In the genomic region with DNA sequence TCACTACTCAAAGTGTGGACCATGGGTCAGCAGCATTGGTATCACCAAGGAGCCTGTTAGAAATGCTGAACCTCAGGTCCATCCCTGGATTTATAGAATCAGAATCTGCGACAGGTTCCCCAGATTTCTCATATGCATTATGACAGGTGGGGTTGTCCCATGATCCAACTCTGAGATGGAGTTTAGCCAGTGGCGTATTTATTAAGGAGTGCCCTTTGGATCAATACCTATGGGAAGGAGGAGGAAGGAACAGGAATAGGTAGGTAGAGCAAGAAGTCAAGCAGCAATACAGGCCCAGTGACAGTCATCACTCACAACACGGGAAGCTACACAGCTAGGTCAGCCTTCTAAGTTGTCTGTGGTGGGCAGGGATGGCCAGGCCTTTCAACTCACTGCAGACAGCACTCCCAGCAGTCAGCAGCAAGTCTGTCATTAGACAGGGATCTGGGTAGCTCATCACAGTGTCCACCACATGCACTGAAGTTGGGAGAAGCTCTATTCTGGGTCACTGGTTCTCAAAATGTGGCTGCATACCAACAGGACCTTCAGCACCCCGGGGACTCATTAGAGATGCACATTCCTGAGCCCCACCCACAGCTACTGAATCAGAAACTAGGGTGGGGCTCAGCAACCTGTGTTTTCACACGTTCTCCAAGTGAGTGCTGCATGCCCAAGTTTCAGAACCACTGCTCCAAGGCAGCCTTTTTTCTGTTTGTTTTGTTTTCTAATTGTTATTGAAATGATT, we compare ENCODE assay signal across 19 cellular contexts.
DNase-seq lines count a peak whose midpoint lies in the region; ATAC-seq, FAIRE-seq and TF ChIP-seq lines count a peak whose summit lies in the region.
"Had no signal": no experiment of that assay in that cellular context is flagged by ENCODE, and none has a peak within 500 bp of the region (broad histone marks: within the 10 kb centered on the region; RNA-seq: fewer than 3 reads in every experiment).

No MANE protein-coding gene starts in this region.

- H3K9me3 ChIP-seq in neural cell (ENCODE audit: low read length), result peaks cover 8% of the 10 kb centered on the region
- H3K9me3 ChIP-seq in OCI-LY7 (ENCODE audit: low read length), result peaks cover 6% of the 10 kb centered on the region; the same call in 1 of the 2 replicates
- H3K9me3 ChIP-seq: lower lobe of right lung, pancreas had no signal

- H3K4me1 ChIP-seq in OCI-LY7 (ENCODE audit: insufficient read depth, low read length, poor library complexity, severe bottlenecking), result no peaks in the 10 kb centered on the region
- H3K4me1 ChIP-seq: lower lobe of right lung, pancreas had no signal

- peak overlapping the region; percentile 92 for H3K9ac ChIP-seq in neural cell (ENCODE audit: low read length)

- no TSS peak for BruUV-seq in OCI-LY7 (replicated peaks; lab: Mats Ljungman, UMichigan)

- no peaks in the 10 kb centered on the region for H3K27me3 ChIP-seq in neural cell (ENCODE audit: insufficient read depth, low read depth, low read length)
- H3K27me3 ChIP-seq: pancreas had no signal

- no peak for TF ChIP-seq CTCF in epithelial cell of esophagus (IDR thresholded peaks at IDR 0.05; ENCODE audit: insufficient read depth, low read depth, low read length, missing control alignments)
- TF ChIP-seq CTCF in neural cell (IDR thresholded peaks at IDR 0.05; ENCODE audit: poor library complexity, severe bottlenecking), result no peak
- TF ChIP-seq CTCF in OCI-LY7 (conservative IDR thresholded peaks at IDR 0.05; ENCODE audit: low read length), result no peak

- H3K27ac ChIP-seq in neural cell (ENCODE audit: low read length) (peak overlapping the region; percentile 87), OCI-LY7 (ENCODE audit: low read depth, low read length, poor library complexity, severe bottlenecking) (no peak overlapping the region)
- H3K27ac ChIP-seq: lower lobe of right lung, pancreas had no signal

- peaks cover 91% of the 10 kb centered on the region for H3K79me2 ChIP-seq in neural cell (replicated peaks; ENCODE audit: insufficient read depth, low read length)
- H3K79me2 ChIP-seq in OCI-LY7 (ENCODE audit: insufficient read depth, low read depth, low read length), result no peaks in the 10 kb centered on the region

- no peak for TF ChIP-seq RAD21 in neural cell (conservative IDR thresholded peaks at IDR 0.05)

- no peak for ATAC-seq in HG03342 (IDR thresholded peaks at IDR 0.05; ENCODE audit: unreplicated experiment)
- ATAC-seq: K562 had no signal

- DNase-seq in A172 (ENCODE audit: low spot score), result peak; percentile 59
- peak; percentile 91 for DNase-seq in LoVo (ENCODE audit: low spot score)
- peak; percentile 95 for DNase-seq in epithelial cell of esophagus (ENCODE audit: low read depth)
- no peak for DNase-seq in midbrain (lab: John Stamatoyannopoulos, UW)
- DNase-seq in urothelium cell line (ENCODE audit: low spot score), result no peak
- no peak for DNase-seq in OCI-LY7 (ENCODE audit: low spot score)
- DNase-seq: activated gamma-delta T cell treated with Interleukin-2 at 50 U/mL for 16 hours; C1 segment of cervical spinal cord; effector CD8-positive, alpha-beta T cell; lower lobe of right lung; naive B cell; pancreas; SIG-M5; stimulated activated CD4-positive, alpha-beta T cell treated with anti-CD3 and anti-CD28 coated beads, Interleukin-2, amount 100 ng/mL, for 48 hours; T-helper 1 cell had no signal

- H3K4me3 ChIP-seq in epithelial cell of esophagus (ENCODE audit: low read length) (no peak overlapping the region), neural cell (ENCODE audit: low read length) (peak overlapping the region; percentile 94), OCI-LY7 (ENCODE audit: low read depth, low read length, poor library complexity, severe bottlenecking) (no peak overlapping the region)
- H3K4me3 ChIP-seq: K562, lower lobe of right lung, pancreas had no signal

- TF ChIP-seq EP300 in neural cell (conservative IDR thresholded peaks at IDR 0.05; ENCODE audit: poor library complexity, severe bottlenecking), result no peak

- POLR2A ChIA-PET in OCI-LY7 (lab: Charles Lee), result no interaction called here

- H2AFZ ChIP-seq in neural cell (ENCODE audit: low read depth, low read length) (no peak overlapping the region), OCI-LY7 (ENCODE audit: low read length) (no peak overlapping the region)

- peak overlapping the region; percentile 95 for H3K4me2 ChIP-seq in neural cell (ENCODE audit: low read length)
- H3K4me2 ChIP-seq in OCI-LY7 (ENCODE audit: low read length), result no peak overlapping the region

- FAIRE-seq in urothelium cell line (lab: Jason Lieb, UNC), result no peak
- FAIRE-seq: GM12892, K562, pancreas had no signal

- intact Hi-C loops in OCI-LY7 (cut with micrococcal nuclease; ENCODE audit: unreplicated experiment), result no loop called here

- CTCF ChIA-PET in OCI-LY7 (lab: Charles Lee; ENCODE audit: unreplicated experiment), result no interaction called here

- no peaks in the 10 kb centered on the region for H3F3A ChIP-seq in neural cell (ENCODE audit: insufficient read depth, low read length, poor library complexity, severe bottlenecking)

- H4K20me1 ChIP-seq in neural cell (ENCODE audit: insufficient read depth) (peaks cover 23% of the 10 kb centered on the region), OCI-LY7 (ENCODE audit: insufficient read depth, low read length) (no peaks in the 10 kb centered on the region)

- H3K9me2 ChIP-seq in neural cell (ENCODE audit: insufficient read depth, low read length), result no peaks in the 10 kb centered on the region
- H3K9me2 ChIP-seq in OCI-LY7 (ENCODE audit: insufficient read depth, low read length), result no peaks in the 10 kb centered on the region

- peaks cover 18% of the 10 kb centered on the region for H3K36me3 ChIP-seq in neural cell (ENCODE audit: insufficient read depth, low read length)
- H3K36me3 ChIP-seq in OCI-LY7 (ENCODE audit: insufficient read depth, low read length), result no peaks in the 10 kb centered on the region
- H3K36me3 ChIP-seq: lower lobe of right lung, pancreas had no signal

TF ChIP-seq in neural cell, 6 proteins besides CTCF, POLR2A, EP300 and RAD21:
- TF ChIP-seq MXI1 (conservative IDR thresholded peaks at IDR 0.05; ENCODE audit: poor library complexity, severe bottlenecking) (no peak), POLR2AphosphoS5 (IDR thresholded peaks at IDR 0.05) (peak; percentile 7)
- TF ChIP-seq, protein P1, sequence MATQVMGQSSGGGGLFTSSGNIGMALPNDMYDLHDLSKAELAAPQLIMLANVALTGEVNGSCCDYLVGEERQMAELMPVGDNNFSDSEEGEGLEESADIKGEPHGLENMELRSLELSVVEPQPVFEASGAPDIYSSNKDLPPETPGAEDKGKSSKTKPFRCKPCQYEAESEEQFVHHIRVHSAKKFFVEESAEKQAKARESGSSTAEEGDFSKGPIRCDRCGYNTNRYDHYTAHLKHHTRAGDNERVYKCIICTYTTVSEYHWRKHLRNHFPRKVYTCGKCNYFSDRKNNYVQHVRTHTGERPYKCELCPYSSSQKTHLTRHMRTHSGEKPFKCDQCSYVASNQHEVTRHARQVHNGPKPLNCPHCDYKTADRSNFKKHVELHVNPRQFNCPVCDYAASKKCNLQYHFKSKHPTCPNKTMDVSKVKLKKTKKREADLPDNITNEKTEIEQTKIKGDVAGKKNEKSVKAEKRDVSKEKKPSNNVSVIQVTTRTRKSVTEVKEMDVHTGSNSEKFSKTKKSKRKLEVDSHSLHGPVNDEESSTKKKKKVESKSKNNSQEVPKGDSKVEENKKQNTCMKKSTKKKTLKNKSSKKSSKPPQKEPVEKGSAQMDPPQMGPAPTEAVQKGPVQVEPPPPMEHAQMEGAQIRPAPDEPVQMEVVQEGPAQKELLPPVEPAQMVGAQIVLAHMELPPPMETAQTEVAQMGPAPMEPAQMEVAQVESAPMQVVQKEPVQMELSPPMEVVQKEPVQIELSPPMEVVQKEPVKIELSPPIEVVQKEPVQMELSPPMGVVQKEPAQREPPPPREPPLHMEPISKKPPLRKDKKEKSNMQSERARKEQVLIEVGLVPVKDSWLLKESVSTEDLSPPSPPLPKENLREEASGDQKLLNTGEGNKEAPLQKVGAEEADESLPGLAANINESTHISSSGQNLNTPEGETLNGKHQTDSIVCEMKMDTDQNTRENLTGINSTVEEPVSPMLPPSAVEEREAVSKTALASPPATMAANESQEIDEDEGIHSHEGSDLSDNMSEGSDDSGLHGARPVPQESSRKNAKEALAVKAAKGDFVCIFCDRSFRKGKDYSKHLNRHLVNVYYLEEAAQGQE (IDR thresholded peaks at IDR 0.05; ENCODE audit: borderline replicate concordance), result no peak

Comparison
In these comparisons a context has a peak if more than half of its experiments do, and no peak if none do; other contexts are left out.
1. DNase-seq: peak in A172 (single experiment), LoVo (single experiment) and epithelial cell of esophagus (single experiment); none in midbrain (single experiment), urothelium cell line (single experiment) and OCI-LY7 (single experiment).